Comparison of ENCODE assay signal across 34 cellular contexts in the genomic region with DNA sequence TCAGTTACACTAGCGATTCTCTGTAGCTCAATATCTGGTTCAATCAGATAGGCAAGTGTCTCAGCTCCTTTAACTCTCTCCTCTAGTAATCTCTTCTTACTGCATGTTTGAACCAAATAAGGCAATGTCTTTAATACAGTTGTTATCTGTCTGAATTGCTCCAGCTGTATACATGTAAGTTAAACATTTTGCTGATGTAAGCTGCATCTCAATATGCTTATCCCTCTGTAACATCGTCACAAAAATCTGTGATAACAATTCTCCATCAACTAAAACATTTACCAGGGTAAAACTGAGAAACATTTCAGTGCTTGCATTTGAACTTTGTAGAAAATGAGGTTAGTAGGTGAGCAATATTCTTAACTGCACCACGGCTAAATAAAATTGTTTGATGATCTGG. TPM values are rescaled to one million over a fixed set of nuclear protein-coding genes. Genes with fewer than 3 reads are reported as not detected.
"Had no signal": no experiment of that assay in that cellular context is flagged by ENCODE, and none has a peak within 500 bp of the region (broad histone marks: within the 10 kb centered on the region; RNA-seq: fewer than 3 reads in every experiment).

No MANE protein-coding gene starts in this region.

- H3K4me1 ChIP-seq: ascending aorta, body of pancreas, breast epithelium had no signal

- H3K4me3 ChIP-seq: ascending aorta, body of pancreas, breast epithelium, cardiac muscle cell had no signal

- DNase-seq: activated effector memory CD4-positive, alpha-beta T cell treated with anti-CD3 and anti-CD28 coated beads, Interleukin-2, amount 50 U/mL, for 16 hours; activated effector memory CD4-positive, alpha-beta T cell treated with Interleukin-2 at 50 U/mL for 16 hours; activated gamma-delta T cell; activated gamma-delta T cell treated with Interleukin-2 at 50 U/mL for 16 hours; activated naive CD4-positive, alpha-beta T cell; activated naive CD4-positive, alpha-beta T cell treated with anti-CD3 and anti-CD28 coated beads for 36 hours; activated naive CD4-positive, alpha-beta T cell treated with anti-CD3 and anti-CD28 coated beads, Interleukin-2, amount 10 ng/mL, durations not matched to agents 7 days and 5 days; activated naive CD4-positive, alpha-beta T cell treated with anti-CD3 and anti-CD28 coated beads, Interleukin-2, amount 50 U/mL, for 16 hours; activated naive CD4-positive, alpha-beta T cell treated with Interleukin-2 at 50 U/mL for 16 hours; activated naive CD8-positive, alpha-beta T cell treated with anti-CD3 and anti-CD28 coated beads for 36 hours; activated naive CD8-positive, alpha-beta T cell treated with anti-CD3 and anti-CD28 coated beads, Interleukin-2, amount 10 ng/mL, durations not matched to agents 7 days and 5 days; activated naive CD8-positive, alpha-beta T cell treated with anti-CD3 and anti-CD28 coated beads, Interleukin-2, amount 50 U/mL, for 24 hours; activated T-cell treated with anti-CD3 and anti-CD28 coated beads, Interleukin-2, amount 50 U/mL, for 1 hour; activated T-cell treated with anti-CD3 and anti-CD28 coated beads, Interleukin-2, amount 50 U/mL, for 24 hours; activated T-cell treated with anti-CD3 and anti-CD28 coated beads, Interleukin-2, amount 50 U/mL, for 4 hours; activated T-cell treated with anti-CD3 and anti-CD28 coated beads, Interleukin-2, amount 50 U/mL, for 48 hours; activated T-cell treated with anti-CD3 and anti-CD28 coated beads, Interleukin-2, amount 50 U/mL, for 72 hours; amniotic stem cell; amygdala; anterior cingulate cortex; aorta; body of pancreas; brain microvascular endothelial cell; caudate nucleus; central memory CD4-positive, alpha-beta T cell; cerebellar nuclear complex had no signal

- H3K36me3 ChIP-seq: ascending aorta, brain microvascular endothelial cell, breast epithelium, cardiac muscle cell had no signal

- H3K27me3 ChIP-seq: ascending aorta, body of pancreas, brain microvascular endothelial cell, cardiac muscle cell had no signal

- ATAC-seq: activated naive CD4-positive, alpha-beta T cell treated with anti-CD3 and anti-CD28 coated beads, Interleukin-2, amount 50 U/mL, for 72 hours; activated naive CD8-positive, alpha-beta T cell treated with anti-CD3 and anti-CD28 coated beads, Interleukin-2, amount 50 U/mL, for 24 hours; activated T-cell treated with anti-CD3 and anti-CD28 coated beads, Interleukin-2, amount 50 U/mL, for 4 hours; activated T-cell treated with anti-CD3 and anti-CD28 coated beads, Interleukin-2, amount 50 U/mL, for 72 hours; activated T-helper 17 cell treated with anti-CD3 and anti-CD28 coated beads, Interleukin-2, amount 50 U/mL, for 72 hours; body of pancreas had no signal

- H3K27ac ChIP-seq: ascending aorta, body of pancreas, brain microvascular endothelial cell, breast epithelium, cardiac muscle cell had no signal

- FAIRE-seq: astrocyte, bronchial epithelial cell had no signal

RNA-seq across cellular contexts. Expression of a gene that starts 29.6 kb away (rescaled TPM):
- total RNA-seq: activated naive CD4-positive, alpha-beta T cell treated with anti-CD3 and anti-CD28 coated beads, Interleukin-2, amount 50 U/mL, for 72 hours; activated naive CD8-positive, alpha-beta T cell treated with anti-CD3 and anti-CD28 coated beads for 36 hours; activated naive CD8-positive, alpha-beta T cell treated with anti-CD3 and anti-CD28 coated beads, Interleukin-2, amount 10 ng/mL, durations not matched to agents 7 days and 5 days; activated T-cell treated with anti-CD3 and anti-CD28 coated beads, Interleukin-2, amount 50 U/mL, for 72 hours; activated T-helper 1 cell treated with anti-CD3 and anti-CD28 coated beads, Interleukin-12 subunit alpha, Interleukin-12 subunit beta, Interleukin-2, Interleukin-4 antibody, amounts not matched to agents 30 ng/mL and 10 ng/mL and 1 ng/mL, durations not matched to agents 14 hours and 24 hours and 36 hours; activated T-helper 17 cell treated with anti-CD3 and anti-CD28 coated beads, Interleukin-2, amount 50 U/mL, for 72 hours; breast epithelium; bronchial epithelial cell had no signal
